In genomic region chr17:29585080-29585751, GRCh38 we compare ENCODE assay signal across 1 cellular context.
TF ChIP-seq lines count a peak whose summit lies in the region.

No MANE protein-coding gene starts in this region.

TF ChIP-seq in IMR-90, 13 proteins besides CTCF, POLR2A, EP300 and RAD21 (continued from another document):
- TF ChIP-seq FOS (IDR thresholded peaks at IDR 0.05; ENCODE audit: low read depth, low read length): no peak
TF ChIP-seq in IMR-90: peak in this region for 0.
